ENCODE assay signal across 16 cellular contexts in the genomic region with DNA sequence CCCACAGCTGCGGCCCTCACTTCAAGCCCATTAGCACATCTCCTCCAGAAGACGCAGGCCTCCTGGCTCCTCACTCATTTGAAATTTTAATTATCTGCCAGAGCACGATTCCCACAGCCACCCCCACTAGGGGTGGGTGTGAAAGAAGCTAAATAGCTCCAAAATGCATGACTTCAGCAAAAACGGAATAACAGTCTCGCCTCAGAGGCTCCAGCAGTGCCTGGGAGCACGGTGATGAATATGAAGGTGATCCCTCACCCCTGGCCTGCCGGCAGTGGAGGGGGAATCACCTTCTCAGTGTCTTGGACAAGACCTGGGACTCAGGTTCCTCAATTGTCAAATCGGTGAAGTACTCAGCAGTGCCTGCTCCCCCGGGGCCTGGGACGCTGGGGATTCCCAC.
"Had no signal": no experiment of that assay in that cellular context is flagged by ENCODE, and none has a peak within 500 bp of the region (broad histone marks: within the 10 kb centered on the region; RNA-seq: fewer than 3 reads in every experiment).

No MANE protein-coding gene starts in this region.

- H3K36me3 ChIP-seq: esophagus muscularis mucosa, gastrocnemius medialis, neutrophil had no signal

- H3K4me2 ChIP-seq: smooth muscle cell had no signal

- DNase-seq: effector memory CD8-positive, alpha-beta T cell; gastrocnemius medialis; left ventricle myocardium superior; mesenchymal stem cell; naive B cell; nephron progenitor cell; psoas muscle; stimulated activated CD4-positive, alpha-beta T cell treated with anti-CD3 and anti-CD28 coated beads, Interleukin-2, amount 100 ng/mL, for 48 hours; stimulated activated naive CD4-positive, alpha-beta T cell treated with Interleukin-2 at 50 U/mL for 16 hours had no signal

- H3K27ac Mint-ChIP-seq: effector memory CD8-positive, alpha-beta T cell; naive B cell; nephron progenitor cell; type B pancreatic cell had no signal

- H3K27ac ChIP-seq: epithelial cell of prostate, esophagus muscularis mucosa, gastrocnemius medialis, neutrophil, psoas muscle had no signal

- H3K4me3 ChIP-seq: esophagus muscularis mucosa, gastrocnemius medialis, lung, psoas muscle, smooth muscle cell had no signal

- H3K36me3 Mint-ChIP-seq: naive B cell, type B pancreatic cell had no signal

- ATAC-seq: effector memory CD8-positive, alpha-beta T cell; gastrocnemius medialis; left ventricle myocardium superior; psoas muscle had no signal

- H3K4me1 Mint-ChIP-seq: naive B cell had no signal

- H3K9me3 ChIP-seq: esophagus muscularis mucosa, gastrocnemius medialis, neutrophil, psoas muscle had no signal

- H3K27me3 ChIP-seq: gastrocnemius medialis had no signal

- H3K4me3 Mint-ChIP-seq: effector memory CD8-positive, alpha-beta T cell; naive B cell; nephron progenitor cell; type B pancreatic cell had no signal

- H3K4me1 ChIP-seq: esophagus muscularis mucosa, gastrocnemius medialis, psoas muscle had no signal

- FAIRE-seq: urothelium cell line had no signal

- H3K9me3 Mint-ChIP-seq: effector memory CD8-positive, alpha-beta T cell; type B pancreatic cell had no signal
